9 cellular contexts compared by ENCODE assay signal in the genomic region with DNA sequence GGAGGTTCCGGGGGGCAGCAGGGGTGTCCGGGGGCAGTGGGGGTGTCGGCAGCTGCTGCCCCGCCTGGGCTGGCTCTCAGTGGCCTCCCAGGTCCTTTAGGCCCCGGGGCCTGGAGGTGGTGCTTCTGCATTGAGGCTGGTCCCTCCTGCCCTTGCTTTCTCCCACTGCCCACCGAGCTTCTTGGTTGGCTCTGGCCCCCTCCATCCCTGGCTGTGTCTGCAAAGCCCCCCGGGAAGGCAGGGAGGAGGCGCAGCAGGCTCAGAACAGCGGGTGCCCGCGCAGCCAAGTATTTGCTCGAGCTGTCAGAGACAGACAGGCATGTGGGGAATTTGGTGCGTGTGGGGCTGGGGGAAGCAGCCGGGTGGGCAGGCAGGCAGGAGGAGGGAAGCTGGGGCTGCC. TPM values are rescaled to one million over a fixed set of nuclear protein-coding genes. Genes with fewer than 3 reads are reported as not detected.
DNase-seq lines count a peak whose midpoint lies in the region; ATAC-seq, FAIRE-seq and TF ChIP-seq lines count a peak whose summit lies in the region.
"Had no signal": no experiment of that assay in that cellular context is flagged by ENCODE, and none has a peak within 500 bp of the region (broad histone marks: within the 10 kb centered on the region; RNA-seq: fewer than 3 reads in every experiment).

No MANE protein-coding gene starts in this region.

- TF ChIP-seq POLR2A in transverse colon (IDR thresholded peaks at IDR 0.05) (no peak), GM12891 (IDR thresholded peaks at IDR 0.05; ENCODE audit: low read depth, low read length) (no peak)

- H3K4me1 Mint-ChIP-seq in memory B cell: peaks cover 76% of the 10 kb centered on the region

- TF ChIP-seq CTCF in coronary artery (IDR thresholded peaks at IDR 0.05): no peak
- no peak for TF ChIP-seq CTCF in transverse colon (IDR thresholded peaks at IDR 0.05)
- TF ChIP-seq CTCF in GM20000 (IDR thresholded peaks at IDR 0.05; ENCODE audit: extremely low read depth, missing control alignments): no peak

- DNase-seq in MG63: peak; percentile 81
- DNase-seq in coronary artery (ENCODE audit: low spot score): no peak
- no peak for DNase-seq in memory B cell (ENCODE audit: low spot score in 2 of 2)
- DNase-seq in transverse colon: no peak
- no peak for DNase-seq in GM12891 (ENCODE audit: insufficient read length, low spot score)
- DNase-seq in GM20000 (ENCODE audit: low spot score): no peak
- no peak for DNase-seq in H4 (ENCODE audit: low spot score)
- no peak for DNase-seq in effector CD4-positive, alpha-beta T cell

- WGBS in transverse colon (ENCODE audit: low coverage in 1 of 2), 2 donors: 49% methylated on average over 9 of the region's 14 CpGs; no CpG with 5 or more reads in 1 of the 2 donors

- H3K36me3 Mint-ChIP-seq in memory B cell: peaks cover 7% of the 10 kb centered on the region

- peak overlapping the region; percentile 72 to 94 for H3K27ac ChIP-seq in coronary artery
- H3K27ac ChIP-seq in transverse colon: peak overlapping the region; percentile 84 to 96 (median 90)

- H3K4me1 ChIP-seq in transverse colon: peaks cover 57 to 74% (median 70%) of the 10 kb centered on the region in 4 donors

- FAIRE-seq in GM12891 (lab: Jason Lieb, UNC): no peak
- FAIRE-seq: endometrium had no signal

- no peaks in the 10 kb centered on the region for H3K9me3 ChIP-seq in MG63
- H3K9me3 ChIP-seq in transverse colon: no peaks in the 10 kb centered on the region

- TF ChIP-seq EP300 in transverse colon (IDR thresholded peaks at IDR 0.05; ENCODE audit: low read depth): no peak

- peak overlapping the region; percentile 75 for H3K27ac Mint-ChIP-seq in memory B cell

- intact Hi-C loops in transverse colon (cut with DNase I; ENCODE audit: low total_unique reads): no loop called here

- H3K4me3 ChIP-seq in MG63 (peak overlapping the region; percentile 44), coronary artery (peak overlapping the region; percentile 47), transverse colon (peak overlapping the region in 2 of 4 donors; percentile 7 to 8)

- no peaks in the 10 kb centered on the region for H3K27me3 ChIP-seq in MG63
- H3K27me3 ChIP-seq in transverse colon: no peaks in the 10 kb centered on the region

- H3K9me3 Mint-ChIP-seq in memory B cell: no peaks in the 10 kb centered on the region

- H3K4me3 Mint-ChIP-seq in memory B cell: peak overlapping the region; percentile 74

- in situ Hi-C loops in transverse colon (cut with MboI; ENCODE audit: low pct_ligation_motif_present in 1 of 4, low pct_unique_long_range_greater_than_20kb in 1 of 4, low sequenced_read_pairs in 3 of 4): no loop called here

- H3K36me3 ChIP-seq in MG63 (peaks cover 42% of the 10 kb centered on the region), transverse colon (no peaks in the 10 kb centered on the region)

- no peaks in the 10 kb centered on the region for H3K27me3 Mint-ChIP-seq in memory B cell

- no peak for ATAC-seq in memory B cell (ENCODE audit: low read depth)

TF ChIP-seq in GM12891, 5 proteins besides CTCF, POLR2A, EP300 and RAD21:
- TF ChIP-seq PAX5 (IDR thresholded peaks at IDR 0.05; ENCODE audit: insufficient read depth, low read length, severe bottlenecking) (no peak), SPI1 (IDR thresholded peaks at IDR 0.05; ENCODE audit: low read depth, low read length) (no peak), POU2F2 (IDR thresholded peaks at IDR 0.05; ENCODE audit: low read depth, low read length) (no peak), POLR2AphosphoS5 (IDR thresholded peaks at IDR 0.05; ENCODE audit: low read depth, low read length) (no peak), TAF1 (IDR thresholded peaks at IDR 0.05; ENCODE audit: low read depth, low read length) (no peak)

RNA-seq across cellular contexts. Expression of a gene that starts 11.5 kb away (rescaled TPM):
- 133 and 193 TPM in 2 replicates for total RNA-seq in MG63 (2014; rRNA removed; shearing (Covaris generic); ENCODE audit: low replicate concordance)
- 10 to 100 TPM; 26.5 to 50.7 (median 36.2) TPM for total RNA-seq in transverse colon
- polyA plus RNA-seq in GM12891 (2012; ENCODE audit: low read depth, missing spikeins): 29.4 TPM
- 46.9 and 55.1 TPM in 2 replicates for total RNA-seq in H4 (2014; rRNA removed; shearing (Covaris generic))
